19 cellular contexts compared by ENCODE assay signal in the genomic region with DNA sequence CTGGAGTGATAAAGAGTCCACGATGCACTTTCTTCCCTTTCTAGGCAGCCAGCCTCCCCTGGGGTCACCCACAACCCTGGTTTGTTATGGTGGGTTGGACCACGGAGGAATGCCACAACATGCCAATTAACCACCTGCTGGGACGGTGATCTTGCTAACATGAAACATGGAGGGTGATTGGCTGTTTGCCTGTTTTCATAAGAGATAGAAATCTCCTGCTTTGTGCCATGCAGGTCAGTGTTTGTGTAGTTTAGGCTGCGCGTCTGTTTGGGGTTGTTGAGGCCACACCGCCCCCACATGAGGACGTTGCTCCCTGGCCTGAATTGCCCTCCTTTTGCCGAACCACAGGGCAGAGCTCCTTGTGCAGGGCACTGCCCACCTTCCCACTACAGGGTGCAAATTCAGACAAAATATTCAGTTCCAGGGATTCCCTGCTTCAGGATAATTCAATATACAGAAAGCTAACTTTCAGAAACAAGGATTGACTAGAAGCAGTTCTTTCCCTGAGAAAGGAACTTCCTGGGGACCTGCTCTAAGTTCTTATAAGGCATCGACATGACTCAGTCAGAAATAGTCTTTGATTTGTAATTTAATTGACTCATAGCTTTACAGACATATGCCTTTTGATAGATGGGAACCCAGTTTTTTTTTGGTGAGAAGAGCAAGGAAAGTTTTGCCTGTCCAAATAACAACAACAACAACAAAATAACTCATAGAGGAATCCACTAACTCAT.
DNase-seq lines count a peak whose midpoint lies in the region; ATAC-seq and TF ChIP-seq lines count a peak whose summit lies in the region.
"Had no signal": no experiment of that assay in that cellular context is flagged by ENCODE, and none has a peak within 500 bp of the region (broad histone marks: within the 10 kb centered on the region; RNA-seq: fewer than 3 reads in every experiment).

No MANE protein-coding gene starts in this region.

- no peak overlapping the region for H3K4me3 Mint-ChIP-seq in type B pancreatic cell
- H3K4me3 Mint-ChIP-seq: CD4-positive, CD25-positive, alpha-beta regulatory T cell had no signal

- ATAC-seq in left lobe of liver: peak; percentile 91
- ATAC-seq in GM19452 (IDR thresholded peaks at IDR 0.05; ENCODE audit: unreplicated experiment): no peak
- ATAC-seq: Panc1, Right ventricle myocardium inferior had no signal

- no peak overlapping the region for H3K4me3 ChIP-seq in HEK293 (ENCODE audit: low read depth, low read length)
- H3K4me3 ChIP-seq: GM23248, SK-N-MC had no signal

- POLR2A ChIA-PET in HEK293 (lab: Yijun Ruan, JAX): interaction anchor here (0.6 kb wide), 1 partner anchor 426 kb away, joined by 3 read pairs; no protein-coding TSS in a partner anchor

- CTCF ChIA-PET in HEK293 (lab: Yijun Ruan, JAX): interaction anchor here (0.9 to 1.0 kb wide), 4 partner anchors 31 to 430 kb away, joined by 3 to 4 read pairs (median 3); no protein-coding TSS in a partner anchor

- H3K27me3 Mint-ChIP-seq in type B pancreatic cell: peaks cover 4% of the 10 kb centered on the region
- H3K27me3 Mint-ChIP-seq: CD4-positive, CD25-positive, alpha-beta regulatory T cell had no signal

- H3K27ac ChIP-seq in HEK293 (ENCODE audit: extremely low read depth, low read depth, low read length): no peak overlapping the region
- H3K27ac ChIP-seq: GM23248, KMS-11, SK-N-MC had no signal

- no peaks in the 10 kb centered on the region for H3K9me3 ChIP-seq in HEK293 (ENCODE audit: control insufficient read depth, insufficient read depth, low read depth, low read length)

- H3K4me1 ChIP-seq in HEK293 (ENCODE audit: control insufficient read depth, insufficient read depth, low read length): no peaks in the 10 kb centered on the region

- TF ChIP-seq CTCF in HEK293 (tag by site-specific recombination; IDR thresholded peaks at IDR 0.05): no peak
- no peak for TF ChIP-seq CTCF in type B pancreatic cell (conservative IDR thresholded peaks at IDR 0.05)

- no peaks in the 10 kb centered on the region for H3K9me3 Mint-ChIP-seq in type B pancreatic cell

- H3K27ac Mint-ChIP-seq in type B pancreatic cell: no peak overlapping the region
- H3K27ac Mint-ChIP-seq: CD4-positive, CD25-positive, alpha-beta regulatory T cell had no signal

- no peaks in the 10 kb centered on the region for H3K4me1 Mint-ChIP-seq in type B pancreatic cell (ENCODE audit: unreplicated experiment)
- H3K4me1 Mint-ChIP-seq: CD4-positive, CD25-positive, alpha-beta regulatory T cell had no signal

- peak; percentile 77 for DNase-seq in NCI-H69 (lab: John Stamatoyannopoulos, UW)
- DNase-seq in left lobe of liver (ENCODE audit: low spot score): peak; percentile 70
- peak; percentile 42 for DNase-seq in retina
- DNase-seq in HuH-7 (ENCODE audit: low spot score): no peak
- DNase-seq in type B pancreatic cell (ENCODE audit: extremely low spot score, unreplicated experiment): no peak
- no peak for DNase-seq in midbrain (lab: John Stamatoyannopoulos, UW)
- DNase-seq: Calu3; CD4-positive, CD25-positive, alpha-beta regulatory T cell; DMS79; GM23248; NCI-H1105 treated with DMSO at 0.1 percent for 48 hours; NCI-H524; T-helper 1 cell had no signal

- no peaks in the 10 kb centered on the region for H3K36me3 ChIP-seq in HEK293 (ENCODE audit: control insufficient read depth in 2 of 2, insufficient read depth in 1 of 2, low read length in 2 of 2)

- no peaks in the 10 kb centered on the region for H3K36me3 Mint-ChIP-seq in type B pancreatic cell
- H3K36me3 Mint-ChIP-seq: CD4-positive, CD25-positive, alpha-beta regulatory T cell had no signal

TF ChIP-seq in HEK293, 187 proteins besides CTCF, POLR2A, EP300 and RAD21:
- TF ChIP-seq GLIS1 (tag by site-specific recombination; IDR thresholded peaks at IDR 0.05): peak; percentile 49
- peak; percentile 64 for TF ChIP-seq ZIC2 (tag by site-specific recombination; IDR thresholded peaks at IDR 0.05)
- TF ChIP-seq SP7 (tag by site-specific recombination; IDR thresholded peaks at IDR 0.05): peak; percentile 47; the same call in 1 of the 2 replicates
- no peak for TF ChIP-seq ZNF138 (tag by site-specific recombination; IDR thresholded peaks at IDR 0.05; ENCODE audit: borderline replicate concordance)
- TF ChIP-seq FEZF1 (tag by site-specific recombination; IDR thresholded peaks at IDR 0.05): peak; percentile 50; the same call in 1 of the 2 replicates
- TF ChIP-seq ZNF549 (tag by site-specific recombination; IDR thresholded peaks at IDR 0.05): no peak

Comparison
In these comparisons a context has a peak if more than half of its experiments do, and no peak if none do; other contexts are left out.
1. DNase-seq: peak in NCI-H69 (single experiment), left lobe of liver (single experiment) and retina (single experiment); none in HuH-7 (single experiment), type B pancreatic cell (single experiment) and midbrain (single experiment).